7 cellular contexts compared by ENCODE assay signal in the genomic region with DNA sequence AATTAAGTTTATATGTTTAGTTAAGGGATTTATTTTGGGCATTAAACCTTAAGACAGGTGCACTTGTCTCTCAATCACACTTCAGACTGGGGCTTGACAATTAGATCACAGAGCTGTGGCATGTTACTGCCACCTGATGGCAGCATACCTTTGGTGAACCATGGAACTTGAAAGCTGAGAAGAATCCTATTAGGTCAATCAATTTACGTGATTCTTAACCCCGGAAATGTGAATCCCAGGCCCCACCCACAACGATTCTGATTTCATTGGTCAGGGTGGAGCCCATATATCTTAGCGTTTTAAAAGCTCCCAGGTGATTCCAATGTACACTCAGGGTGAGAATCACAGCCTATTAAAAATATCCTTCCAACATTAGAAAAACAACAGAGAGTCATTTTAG.
DNase-seq lines count a peak whose midpoint lies in the region; ATAC-seq, FAIRE-seq and TF ChIP-seq lines count a peak whose summit lies in the region.

No MANE protein-coding gene starts in this region.

- H3K36me3 ChIP-seq in SU-DHL-6 (ENCODE audit: low read length) (no peaks in the 10 kb centered on the region), liver (ENCODE audit: control insufficient read depth in 4 of 4, insufficient read depth in 3 of 4, low read depth in 1 of 4, low read length in 3 of 4) (no peaks in the 10 kb centered on the region)

- H3K4me2 ChIP-seq in SU-DHL-6 (ENCODE audit: low read depth, low read length, poor library complexity, severe bottlenecking): no peak overlapping the region

- FAIRE-seq in G401.6 (lab: Jason Lieb, UNC): peak; percentile 88

- ATAC-seq in stimulated activated naive CD8-positive, alpha-beta T cell treated with anti-CD3 and anti-CD28 coated beads, Interleukin-15, Interleukin-2, amounts not matched to agents 100 U/mL and 50 U/mL, for 24 hours: peak; percentile 71
- ATAC-seq in GM19351 (IDR thresholded peaks at IDR 0.05; ENCODE audit: unreplicated experiment): no peak

- no peaks in the 10 kb centered on the region for H3K9me3 ChIP-seq in SU-DHL-6 (ENCODE audit: insufficient read depth, low read length)
- H3K9me3 ChIP-seq in liver (ENCODE audit: control insufficient read depth in 4 of 4, low read length in 3 of 4): no peaks in the 10 kb centered on the region

- H3K9ac ChIP-seq in SU-DHL-6 (ENCODE audit: low read length) (no peak overlapping the region), liver (ENCODE audit: low read depth in 1 of 2, low read length in 2 of 2) (no peak overlapping the region)

- no peak overlapping the region for H2AFZ ChIP-seq in SU-DHL-6 (ENCODE audit: low read depth, low read length, severe bottlenecking)

- no peaks in the 10 kb centered on the region for H4K20me1 ChIP-seq in SU-DHL-6 (ENCODE audit: low read depth, low read length)

- TF ChIP-seq CTCF in SU-DHL-6 (IDR thresholded peaks at IDR 0.05; ENCODE audit: insufficient read depth, low read length, poor library complexity, severe bottlenecking) (peak; percentile 63), liver (IDR thresholded peaks at IDR 0.05; ENCODE audit: low read depth, low read length, missing input control) (peak; percentile 58)

- WGBS in liver: under 1% methylated on average over 4 of the region's 4 CpGs

- no peaks in the 10 kb centered on the region for H3K9me2 ChIP-seq in SU-DHL-6 (replicated peaks; ENCODE audit: insufficient read depth, low read length)

- TF ChIP-seq RAD21 in liver (IDR thresholded peaks at IDR 0.05): peak; percentile 73 to 80

- no peaks in the 10 kb centered on the region for H3K27me3 ChIP-seq in SU-DHL-6 (ENCODE audit: low read length)
- no peaks in the 10 kb centered on the region for H3K27me3 ChIP-seq in liver (ENCODE audit: control insufficient read depth in 4 of 4, insufficient read depth in 4 of 4, low read length in 3 of 4)

- in situ Hi-C loops in KBM-7 (cut with MboI; ENCODE audit: low pct_unique_long_range_greater_than_20kb, low sequenced_read_pairs): loop anchor here (10.0 kb wide), 1 partner anchor 92 kb away; a partner anchor contains a TSS

- no peak overlapping the region for H3K4me3 ChIP-seq in SU-DHL-6 (ENCODE audit: insufficient read depth, low read length, poor library complexity, severe bottlenecking)
- H3K4me3 ChIP-seq in liver (ENCODE audit: low read depth in 1 of 3, low read length in 3 of 3): no peak overlapping the region

- peak; percentile 46 for DNase-seq in KBM-7
- DNase-seq in central memory CD4-positive, alpha-beta T cell: peak; percentile 30
- peak; percentile 27 for DNase-seq in stimulated activated naive CD8-positive, alpha-beta T cell treated with anti-CD3 and anti-CD28 coated beads, Interleukin-15, Interleukin-2, amounts not matched to agents 100 U/mL and 50 U/mL, for 24 hours

- H3K27ac ChIP-seq in SU-DHL-6 (ENCODE audit: low read depth, low read length) (no peak overlapping the region), liver (ENCODE audit: low read depth in 1 of 2, low read length in 2 of 2) (no peak overlapping the region)

- H3K4me1 ChIP-seq in liver (ENCODE audit: control insufficient read depth in 4 of 4, insufficient read depth in 4 of 4, low read length in 3 of 4): no peaks in the 10 kb centered on the region

- H3K79me2 ChIP-seq in SU-DHL-6 (ENCODE audit: insufficient read depth, low read length): no peaks in the 10 kb centered on the region

- no peaks in the 10 kb centered on the region for H3F3A ChIP-seq in SU-DHL-6 (ENCODE audit: insufficient read depth)

TF ChIP-seq in liver, 16 proteins besides CTCF, POLR2A, EP300 and RAD21:
- TF ChIP-seq, protein P1, sequence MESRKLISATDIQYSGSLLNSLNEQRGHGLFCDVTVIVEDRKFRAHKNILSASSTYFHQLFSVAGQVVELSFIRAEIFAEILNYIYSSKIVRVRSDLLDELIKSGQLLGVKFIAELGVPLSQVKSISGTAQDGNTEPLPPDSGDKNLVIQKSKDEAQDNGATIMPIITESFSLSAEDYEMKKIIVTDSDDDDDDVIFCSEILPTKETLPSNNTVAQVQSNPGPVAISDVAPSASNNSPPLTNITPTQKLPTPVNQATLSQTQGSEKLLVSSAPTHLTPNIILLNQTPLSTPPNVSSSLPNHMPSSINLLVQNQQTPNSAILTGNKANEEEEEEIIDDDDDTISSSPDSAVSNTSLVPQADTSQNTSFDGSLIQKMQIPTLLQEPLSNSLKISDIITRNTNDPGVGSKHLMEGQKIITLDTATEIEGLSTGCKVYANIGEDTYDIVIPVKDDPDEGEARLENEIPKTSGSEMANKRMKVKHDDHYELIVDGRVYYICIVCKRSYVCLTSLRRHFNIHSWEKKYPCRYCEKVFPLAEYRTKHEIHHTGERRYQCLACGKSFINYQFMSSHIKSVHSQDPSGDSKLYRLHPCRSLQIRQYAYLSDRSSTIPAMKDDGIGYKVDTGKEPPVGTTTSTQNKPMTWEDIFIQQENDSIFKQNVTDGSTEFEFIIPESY (IDR thresholded peaks at IDR 0.05): no peak
- TF ChIP-seq, protein P2, sequence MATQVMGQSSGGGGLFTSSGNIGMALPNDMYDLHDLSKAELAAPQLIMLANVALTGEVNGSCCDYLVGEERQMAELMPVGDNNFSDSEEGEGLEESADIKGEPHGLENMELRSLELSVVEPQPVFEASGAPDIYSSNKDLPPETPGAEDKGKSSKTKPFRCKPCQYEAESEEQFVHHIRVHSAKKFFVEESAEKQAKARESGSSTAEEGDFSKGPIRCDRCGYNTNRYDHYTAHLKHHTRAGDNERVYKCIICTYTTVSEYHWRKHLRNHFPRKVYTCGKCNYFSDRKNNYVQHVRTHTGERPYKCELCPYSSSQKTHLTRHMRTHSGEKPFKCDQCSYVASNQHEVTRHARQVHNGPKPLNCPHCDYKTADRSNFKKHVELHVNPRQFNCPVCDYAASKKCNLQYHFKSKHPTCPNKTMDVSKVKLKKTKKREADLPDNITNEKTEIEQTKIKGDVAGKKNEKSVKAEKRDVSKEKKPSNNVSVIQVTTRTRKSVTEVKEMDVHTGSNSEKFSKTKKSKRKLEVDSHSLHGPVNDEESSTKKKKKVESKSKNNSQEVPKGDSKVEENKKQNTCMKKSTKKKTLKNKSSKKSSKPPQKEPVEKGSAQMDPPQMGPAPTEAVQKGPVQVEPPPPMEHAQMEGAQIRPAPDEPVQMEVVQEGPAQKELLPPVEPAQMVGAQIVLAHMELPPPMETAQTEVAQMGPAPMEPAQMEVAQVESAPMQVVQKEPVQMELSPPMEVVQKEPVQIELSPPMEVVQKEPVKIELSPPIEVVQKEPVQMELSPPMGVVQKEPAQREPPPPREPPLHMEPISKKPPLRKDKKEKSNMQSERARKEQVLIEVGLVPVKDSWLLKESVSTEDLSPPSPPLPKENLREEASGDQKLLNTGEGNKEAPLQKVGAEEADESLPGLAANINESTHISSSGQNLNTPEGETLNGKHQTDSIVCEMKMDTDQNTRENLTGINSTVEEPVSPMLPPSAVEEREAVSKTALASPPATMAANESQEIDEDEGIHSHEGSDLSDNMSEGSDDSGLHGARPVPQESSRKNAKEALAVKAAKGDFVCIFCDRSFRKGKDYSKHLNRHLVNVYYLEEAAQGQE (IDR thresholded peaks at IDR 0.05): no peak
- TF ChIP-seq JUND (IDR thresholded peaks at IDR 0.05): no peak
- TF ChIP-seq, protein P3, sequence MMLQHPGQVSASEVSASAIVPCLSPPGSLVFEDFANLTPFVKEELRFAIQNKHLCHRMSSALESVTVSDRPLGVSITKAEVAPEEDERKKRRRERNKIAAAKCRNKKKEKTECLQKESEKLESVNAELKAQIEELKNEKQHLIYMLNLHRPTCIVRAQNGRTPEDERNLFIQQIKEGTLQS (IDR thresholded peaks at IDR 0.05): no peak
- no peak for TF ChIP-seq EGR1 (IDR thresholded peaks at IDR 0.05; ENCODE audit: low read depth in 2 of 2)
- TF ChIP-seq YY1 (IDR thresholded peaks at IDR 0.05): no peak
- TF ChIP-seq, protein P4, sequence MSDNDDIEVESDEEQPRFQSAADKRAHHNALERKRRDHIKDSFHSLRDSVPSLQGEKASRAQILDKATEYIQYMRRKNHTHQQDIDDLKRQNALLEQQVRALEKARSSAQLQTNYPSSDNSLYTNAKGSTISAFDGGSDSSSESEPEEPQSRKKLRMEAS (IDR thresholded peaks at IDR 0.05): no peak
- no peak for TF ChIP-seq HNF4G (IDR thresholded peaks at IDR 0.05)
- TF ChIP-seq TAF1 (conservative IDR thresholded peaks at IDR 0.05): no peak
- TF ChIP-seq FOXA1 (IDR thresholded peaks at IDR 0.05): no peak
- TF ChIP-seq GABPA (IDR thresholded peaks at IDR 0.05 in 1 of 2, conservative IDR thresholded peaks at IDR 0.05 in 1 of 2): no peak
- TF ChIP-seq RXRA (IDR thresholded peaks at IDR 0.05): no peak
